ENCODE assay signal across 18 cellular contexts in the genomic region with DNA sequence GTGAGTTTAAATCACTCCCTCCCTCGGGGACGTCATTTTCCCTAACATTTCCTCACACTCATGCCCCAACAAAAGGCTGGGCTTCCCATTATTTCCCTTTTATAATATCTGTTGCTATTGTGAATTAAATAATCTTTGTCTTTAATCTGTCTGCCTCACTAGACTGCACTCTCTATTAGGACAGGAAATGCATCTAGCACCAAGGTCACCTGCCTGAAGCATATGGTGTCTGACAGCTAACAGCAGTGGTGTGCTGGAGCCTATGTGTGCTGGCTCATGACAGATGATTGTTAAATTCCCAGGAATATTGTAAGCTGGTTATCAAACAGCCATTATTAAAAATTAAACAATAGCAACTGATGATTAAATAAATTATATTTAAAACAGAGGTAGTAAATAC.
DNase-seq lines count a peak whose midpoint lies in the region; ATAC-seq and TF ChIP-seq lines count a peak whose summit lies in the region.
"Had no signal": no experiment of that assay in that cellular context is flagged by ENCODE, and none has a peak within 500 bp of the region (broad histone marks: within the 10 kb centered on the region; RNA-seq: fewer than 3 reads in every experiment).

No MANE protein-coding gene starts in this region.

- CTCF ChIA-PET in MCF 10A (lab: Yijun Ruan, JAX) (interaction anchor here (0.5 kb wide), 1 partner anchor 805 kb away, joined by 3 read pairs; no protein-coding TSS in a partner anchor), mammary epithelial cell (lab: Charles Lee; ENCODE audit: low non-redundant PET) (no interaction called here)

- no peak overlapping the region for H2AFZ ChIP-seq in mammary epithelial cell (ENCODE audit: low read depth, low read length)

- no peak for DNase-seq in MCF 10A (ENCODE audit: unreplicated experiment)
- DNase-seq in mammary epithelial cell: no peak
- DNase-seq in dermis microvascular lymphatic vessel endothelial cell (ENCODE audit: low read depth in 2 of 2): peak; percentile 48 to 70
- peak; percentile 15 to 83 for DNase-seq in lung microvascular endothelial cell (ENCODE audit: low read depth in 2 of 2)
- no peak for DNase-seq in activated naive CD8-positive, alpha-beta T cell treated with anti-CD3 and anti-CD28 coated beads, Interleukin-2, amount 50 U/mL, for 24 hours
- DNase-seq in cortex of kidney (lab: John Stamatoyannopoulos, UW): no peak
- DNase-seq: AML-193; Caco-2; Calu3; CD4-positive, alpha-beta T cell; CD8-positive, alpha-beta T cell; DMS79 treated with DMSO at 0.1 percent for 48 hours; GF-D8 had no signal

- no peak overlapping the region for H3K9ac ChIP-seq in mammary epithelial cell (ENCODE audit: insufficient read depth, low read length)
- H3K9ac ChIP-seq: BLaER1 treated with 17β-estradiol and CSF1 and Interleukin-3, amounts not matched to agents 10 nM and 100 nM had no signal

- H3K9me3 Mint-ChIP-seq in MCF 10A (ENCODE audit: unreplicated experiment): no peaks in the 10 kb centered on the region
- H3K9me3 Mint-ChIP-seq in activated naive CD8-positive, alpha-beta T cell treated with anti-CD3 and anti-CD28 coated beads, Interleukin-2, amount 50 U/mL, for 24 hours: no peaks in the 10 kb centered on the region
- H3K9me3 Mint-ChIP-seq: CD8-positive, alpha-beta T cell had no signal

- H3K27me3 Mint-ChIP-seq in MCF 10A (ENCODE audit: insufficient read depth, unreplicated experiment): no peaks in the 10 kb centered on the region
- H3K27me3 Mint-ChIP-seq in activated naive CD8-positive, alpha-beta T cell treated with anti-CD3 and anti-CD28 coated beads, Interleukin-2, amount 50 U/mL, for 24 hours: no peaks in the 10 kb centered on the region
- H3K27me3 Mint-ChIP-seq: B cell; CD4-positive, alpha-beta T cell had no signal

- WGBS in mammary epithelial cell (ENCODE audit: low coverage, missing lambda C conversion rate): 64% methylated on average over 2 of the region's 2 CpGs

- no peaks in the 10 kb centered on the region for H3K27me3 ChIP-seq in mammary epithelial cell (ENCODE audit: insufficient read depth, low read length)
- H3K27me3 ChIP-seq: BLaER1 treated with 17β-estradiol and CSF1 and Interleukin-3, amounts not matched to agents 10 nM and 100 nM had no signal

- TF ChIP-seq CTCF in MCF 10A (IDR thresholded peaks at IDR 0.05; ENCODE audit: unreplicated experiment) (no peak), mammary epithelial cell (conservative IDR thresholded peaks at IDR 0.05 in 1 of 2, IDR thresholded peaks at IDR 0.05 in 1 of 2; ENCODE audit: extremely low read depth in 1 of 2, insufficient read depth in 1 of 2, low read depth in 1 of 2, low read length in 2 of 2) (no peak)

- intact Hi-C loops in MCF 10A (cut with micrococcal nuclease) (no loop called here), mammary epithelial cell (cut with micrococcal nuclease) (no loop called here)

- H3K4me3 Mint-ChIP-seq in MCF 10A (ENCODE audit: unreplicated experiment): no peak overlapping the region
- H3K4me3 Mint-ChIP-seq in activated naive CD8-positive, alpha-beta T cell treated with anti-CD3 and anti-CD28 coated beads, Interleukin-2, amount 50 U/mL, for 24 hours: no peak overlapping the region
- H3K4me3 Mint-ChIP-seq: B cell; CD4-positive, alpha-beta T cell; CD8-positive, alpha-beta T cell had no signal

- BruUV-seq in MCF 10A (replicated peaks; lab: Mats Ljungman, UMichigan) (no TSS peak), mammary epithelial cell (replicated peaks; lab: Mats Ljungman, UMichigan) (no TSS peak)

- H3K4me1 ChIP-seq in mammary epithelial cell (ENCODE audit: insufficient read depth, low read length): no peaks in the 10 kb centered on the region
- H3K4me1 ChIP-seq: BLaER1 treated with 17β-estradiol and CSF1 and Interleukin-3, amounts not matched to agents 10 nM and 100 nM had no signal

- no peaks in the 10 kb centered on the region for H3K9me3 ChIP-seq in mammary epithelial cell (replicated peaks; ENCODE audit: insufficient read depth, low read length)
- H3K9me3 ChIP-seq: A549; BLaER1 treated with 17β-estradiol and CSF1 and Interleukin-3, amounts not matched to agents 10 nM and 100 nM; Caco-2 had no signal

- no peaks in the 10 kb centered on the region for H3K79me2 ChIP-seq in mammary epithelial cell (ENCODE audit: insufficient read depth, low read length)

- no peak overlapping the region for H3K4me2 ChIP-seq in mammary epithelial cell (ENCODE audit: insufficient read depth, low read depth, low read length)
- H3K4me2 ChIP-seq: A549; BLaER1 treated with 17β-estradiol and CSF1 and Interleukin-3, amounts not matched to agents 10 nM and 100 nM had no signal

- no peak for ATAC-seq in activated naive CD8-positive, alpha-beta T cell treated with anti-CD3 and anti-CD28 coated beads, Interleukin-2, amount 50 U/mL, for 24 hours
- ATAC-seq: A549; CD8-positive, alpha-beta T cell had no signal

- no peaks in the 10 kb centered on the region for H3K36me3 Mint-ChIP-seq in MCF 10A (ENCODE audit: insufficient read depth, unreplicated experiment)
- no peaks in the 10 kb centered on the region for H3K36me3 Mint-ChIP-seq in activated naive CD8-positive, alpha-beta T cell treated with anti-CD3 and anti-CD28 coated beads, Interleukin-2, amount 50 U/mL, for 24 hours (ENCODE audit: low read depth)
- H3K36me3 Mint-ChIP-seq: CD8-positive, alpha-beta T cell had no signal

- in situ Hi-C loops in mammary epithelial cell (cut with MboI; ENCODE audit: low sequenced_read_pairs in 2 of 2): no loop called here

- H3K36me3 ChIP-seq in mammary epithelial cell (ENCODE audit: insufficient read depth, low read length): no peaks in the 10 kb centered on the region
- H3K36me3 ChIP-seq: BLaER1 treated with 17β-estradiol and CSF1 and Interleukin-3, amounts not matched to agents 10 nM and 100 nM had no signal

- no peaks in the 10 kb centered on the region for H4K20me1 ChIP-seq in mammary epithelial cell (ENCODE audit: insufficient read depth, low read length)
- H4K20me1 ChIP-seq: BLaER1 treated with 17β-estradiol and CSF1 and Interleukin-3, amounts not matched to agents 10 nM and 100 nM had no signal

- H3K4me1 Mint-ChIP-seq in MCF 10A (ENCODE audit: insufficient read depth, unreplicated experiment): peaks cover 24% of the 10 kb centered on the region
- no peaks in the 10 kb centered on the region for H3K4me1 Mint-ChIP-seq in activated naive CD8-positive, alpha-beta T cell treated with anti-CD3 and anti-CD28 coated beads, Interleukin-2, amount 50 U/mL, for 24 hours
- H3K4me1 Mint-ChIP-seq: B cell had no signal

- POLR2A ChIA-PET in MCF 10A (lab: Yijun Ruan, JAX): no interaction called here

- H3K4me3 ChIP-seq in mammary epithelial cell (replicated peaks in 1 of 3; ENCODE audit: insufficient read depth in 1 of 3, low read depth in 2 of 3, low read length in 3 of 3): no peak overlapping the region
- H3K4me3 ChIP-seq: A549; BLaER1 treated with 17β-estradiol and CSF1 and Interleukin-3, amounts not matched to agents 10 nM and 100 nM had no signal

- dilution Hi-C loops in mammary epithelial cell (cut with HindIII; ENCODE audit: low sequenced_read_pairs): no loop called here

- H3K27ac Mint-ChIP-seq in MCF 10A (ENCODE audit: low read depth, unreplicated experiment): peak overlapping the region; percentile 29
- no peak overlapping the region for H3K27ac Mint-ChIP-seq in activated naive CD8-positive, alpha-beta T cell treated with anti-CD3 and anti-CD28 coated beads, Interleukin-2, amount 50 U/mL, for 24 hours
- H3K27ac Mint-ChIP-seq: B cell; CD4-positive, alpha-beta T cell; CD8-positive, alpha-beta T cell had no signal

- no peak overlapping the region for H3K27ac ChIP-seq in mammary epithelial cell (ENCODE audit: insufficient read depth, low read depth, low read length)
- H3K27ac ChIP-seq: 22Rv1; BLaER1 treated with 17β-estradiol and CSF1 and Interleukin-3, amounts not matched to agents 10 nM and 100 nM; C4-2B had no signal

Comparison
In these comparisons a context has a peak if more than half of its experiments do, and no peak if none do; other contexts are left out.
1. DNase-seq: peak in dermis microvascular lymphatic vessel endothelial cell (2 of 2) and lung microvascular endothelial cell (2 of 2); none in MCF 10A (single experiment), mammary epithelial cell (single experiment), activated naive CD8-positive, alpha-beta T cell treated with anti-CD3 and anti-CD28 coated beads, Interleukin-2, amount 50 U/mL, for 24 hours (single experiment) and cortex of kidney (single experiment).